1 cellular context compared by ENCODE assay signal in the genomic region with DNA sequence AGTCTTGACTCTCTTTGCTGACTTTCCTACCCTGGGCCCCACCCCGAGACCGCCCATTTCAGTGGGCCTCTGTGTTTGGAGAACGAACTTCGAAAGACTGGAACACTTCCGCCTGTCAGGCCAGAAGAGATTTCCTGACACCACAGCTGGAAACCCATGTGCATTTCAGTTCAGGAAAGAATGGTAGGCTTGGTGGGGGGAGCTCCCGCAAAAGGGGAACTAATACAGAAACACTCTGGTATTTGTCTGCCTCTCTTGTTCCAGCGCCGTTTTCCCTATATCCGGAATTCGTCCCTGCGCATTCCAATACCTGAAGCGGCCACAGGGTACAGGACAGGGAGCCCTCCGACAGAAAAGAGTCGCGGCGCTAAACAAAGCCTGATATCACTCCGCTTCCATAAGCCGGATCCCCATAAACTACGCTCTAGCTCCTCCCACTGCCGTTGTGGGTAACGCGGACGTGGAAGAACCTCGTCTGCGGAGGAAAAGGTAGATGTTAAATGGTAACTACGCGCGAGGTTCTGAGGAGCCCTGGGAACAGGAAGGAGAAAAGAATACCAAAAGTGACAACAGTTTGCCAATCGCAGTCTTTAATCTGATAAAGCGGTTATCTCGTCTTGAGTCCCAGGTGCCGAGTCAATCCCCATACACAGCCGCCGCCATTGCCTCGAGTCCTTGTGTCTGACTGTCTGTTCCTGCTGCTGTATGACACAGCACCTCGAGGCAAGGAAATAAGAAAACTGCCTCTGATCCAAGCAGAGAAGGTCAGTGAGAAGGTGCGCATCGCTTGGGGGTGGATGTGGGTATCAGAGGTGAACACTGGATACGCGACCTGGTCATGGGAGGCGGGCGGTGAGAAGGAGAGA.
TF ChIP-seq lines count a peak whose summit lies in the region.

A gene (plus strand): TSS at position 432 of the 866 bp plus-strand sequence. CDS start 2,627 bp downstream, outside the sequence.

TF ChIP-seq in HepG2, 621 proteins besides CTCF, POLR2A, EP300 and RAD21 (continued from another document and continues in another):
- TF ChIP-seq, protein P1, sequence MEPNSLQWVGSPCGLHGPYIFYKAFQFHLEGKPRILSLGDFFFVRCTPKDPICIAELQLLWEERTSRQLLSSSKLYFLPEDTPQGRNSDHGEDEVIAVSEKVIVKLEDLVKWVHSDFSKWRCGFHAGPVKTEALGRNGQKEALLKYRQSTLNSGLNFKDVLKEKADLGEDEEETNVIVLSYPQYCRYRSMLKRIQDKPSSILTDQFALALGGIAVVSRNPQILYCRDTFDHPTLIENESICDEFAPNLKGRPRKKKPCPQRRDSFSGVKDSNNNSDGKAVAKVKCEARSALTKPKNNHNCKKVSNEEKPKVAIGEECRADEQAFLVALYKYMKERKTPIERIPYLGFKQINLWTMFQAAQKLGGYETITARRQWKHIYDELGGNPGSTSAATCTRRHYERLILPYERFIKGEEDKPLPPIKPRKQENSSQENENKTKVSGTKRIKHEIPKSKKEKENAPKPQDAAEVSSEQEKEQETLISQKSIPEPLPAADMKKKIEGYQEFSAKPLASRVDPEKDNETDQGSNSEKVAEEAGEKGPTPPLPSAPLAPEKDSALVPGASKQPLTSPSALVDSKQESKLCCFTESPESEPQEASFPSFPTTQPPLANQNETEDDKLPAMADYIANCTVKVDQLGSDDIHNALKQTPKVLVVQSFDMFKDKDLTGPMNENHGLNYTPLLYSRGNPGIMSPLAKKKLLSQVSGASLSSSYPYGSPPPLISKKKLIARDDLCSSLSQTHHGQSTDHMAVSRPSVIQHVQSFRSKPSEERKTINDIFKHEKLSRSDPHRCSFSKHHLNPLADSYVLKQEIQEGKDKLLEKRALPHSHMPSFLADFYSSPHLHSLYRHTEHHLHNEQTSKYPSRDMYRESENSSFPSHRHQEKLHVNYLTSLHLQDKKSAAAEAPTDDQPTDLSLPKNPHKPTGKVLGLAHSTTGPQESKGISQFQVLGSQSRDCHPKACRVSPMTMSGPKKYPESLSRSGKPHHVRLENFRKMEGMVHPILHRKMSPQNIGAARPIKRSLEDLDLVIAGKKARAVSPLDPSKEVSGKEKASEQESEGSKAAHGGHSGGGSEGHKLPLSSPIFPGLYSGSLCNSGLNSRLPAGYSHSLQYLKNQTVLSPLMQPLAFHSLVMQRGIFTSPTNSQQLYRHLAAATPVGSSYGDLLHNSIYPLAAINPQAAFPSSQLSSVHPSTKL (CRISPR knock-in tag; IDR thresholded peaks at IDR 0.05): 0 out of 2 replicates have a peak, but pooled peaks have one; percentile 11
- peak; percentile 57; the same call in 1 of the 2 replicates for TF ChIP-seq TAF1 (CRISPR knock-in tag; IDR thresholded peaks at IDR 0.05)
- no peak for TF ChIP-seq RFX1 (IDR thresholded peaks at IDR 0.05)
- no peak for TF ChIP-seq NCOA2 (CRISPR knock-in tag; IDR thresholded peaks at IDR 0.05)
- no peak for TF ChIP-seq ZNF670 (CRISPR knock-in tag; IDR thresholded peaks at IDR 0.05; ENCODE audit: borderline replicate concordance)
- TF ChIP-seq MED13 (CRISPR knock-in tag; IDR thresholded peaks at IDR 0.05): no peak
- TF ChIP-seq, protein P2, sequence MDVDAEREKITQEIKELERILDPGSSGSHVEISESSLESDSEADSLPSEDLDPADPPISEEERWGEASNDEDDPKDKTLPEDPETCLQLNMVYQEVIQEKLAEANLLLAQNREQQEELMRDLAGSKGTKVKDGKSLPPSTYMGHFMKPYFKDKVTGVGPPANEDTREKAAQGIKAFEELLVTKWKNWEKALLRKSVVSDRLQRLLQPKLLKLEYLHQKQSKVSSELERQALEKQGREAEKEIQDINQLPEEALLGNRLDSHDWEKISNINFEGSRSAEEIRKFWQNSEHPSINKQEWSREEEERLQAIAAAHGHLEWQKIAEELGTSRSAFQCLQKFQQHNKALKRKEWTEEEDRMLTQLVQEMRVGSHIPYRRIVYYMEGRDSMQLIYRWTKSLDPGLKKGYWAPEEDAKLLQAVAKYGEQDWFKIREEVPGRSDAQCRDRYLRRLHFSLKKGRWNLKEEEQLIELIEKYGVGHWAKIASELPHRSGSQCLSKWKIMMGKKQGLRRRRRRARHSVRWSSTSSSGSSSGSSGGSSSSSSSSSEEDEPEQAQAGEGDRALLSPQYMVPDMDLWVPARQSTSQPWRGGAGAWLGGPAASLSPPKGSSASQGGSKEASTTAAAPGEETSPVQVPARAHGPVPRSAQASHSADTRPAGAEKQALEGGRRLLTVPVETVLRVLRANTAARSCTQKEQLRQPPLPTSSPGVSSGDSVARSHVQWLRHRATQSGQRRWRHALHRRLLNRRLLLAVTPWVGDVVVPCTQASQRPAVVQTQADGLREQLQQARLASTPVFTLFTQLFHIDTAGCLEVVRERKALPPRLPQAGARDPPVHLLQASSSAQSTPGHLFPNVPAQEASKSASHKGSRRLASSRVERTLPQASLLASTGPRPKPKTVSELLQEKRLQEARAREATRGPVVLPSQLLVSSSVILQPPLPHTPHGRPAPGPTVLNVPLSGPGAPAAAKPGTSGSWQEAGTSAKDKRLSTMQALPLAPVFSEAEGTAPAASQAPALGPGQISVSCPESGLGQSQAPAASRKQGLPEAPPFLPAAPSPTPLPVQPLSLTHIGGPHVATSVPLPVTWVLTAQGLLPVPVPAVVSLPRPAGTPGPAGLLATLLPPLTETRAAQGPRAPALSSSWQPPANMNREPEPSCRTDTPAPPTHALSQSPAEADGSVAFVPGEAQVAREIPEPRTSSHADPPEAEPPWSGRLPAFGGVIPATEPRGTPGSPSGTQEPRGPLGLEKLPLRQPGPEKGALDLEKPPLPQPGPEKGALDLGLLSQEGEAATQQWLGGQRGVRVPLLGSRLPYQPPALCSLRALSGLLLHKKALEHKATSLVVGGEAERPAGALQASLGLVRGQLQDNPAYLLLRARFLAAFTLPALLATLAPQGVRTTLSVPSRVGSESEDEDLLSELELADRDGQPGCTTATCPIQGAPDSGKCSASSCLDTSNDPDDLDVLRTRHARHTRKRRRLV (CRISPR knock-in tag; IDR thresholded peaks at IDR 0.05): no peak
- TF ChIP-seq, protein P3, sequence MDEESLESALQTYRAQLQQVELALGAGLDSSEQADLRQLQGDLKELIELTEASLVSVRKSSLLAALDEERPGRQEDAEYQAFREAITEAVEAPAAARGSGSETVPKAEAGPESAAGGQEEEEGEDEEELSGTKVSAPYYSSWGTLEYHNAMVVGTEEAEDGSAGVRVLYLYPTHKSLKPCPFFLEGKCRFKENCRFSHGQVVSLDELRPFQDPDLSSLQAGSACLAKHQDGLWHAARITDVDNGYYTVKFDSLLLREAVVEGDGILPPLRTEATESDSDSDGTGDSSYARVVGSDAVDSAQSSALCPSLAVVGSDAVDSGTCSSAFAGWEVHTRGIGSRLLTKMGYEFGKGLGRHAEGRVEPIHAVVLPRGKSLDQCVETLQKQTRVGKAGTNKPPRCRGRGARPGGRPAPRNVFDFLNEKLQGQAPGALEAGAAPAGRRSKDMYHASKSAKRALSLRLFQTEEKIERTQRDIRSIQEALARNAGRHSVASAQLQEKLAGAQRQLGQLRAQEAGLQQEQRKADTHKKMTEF (CRISPR knock-in tag; IDR thresholded peaks at IDR 0.05): peak; percentile 33; the same call in 1 of the 2 replicates
- TF ChIP-seq, protein P4, sequence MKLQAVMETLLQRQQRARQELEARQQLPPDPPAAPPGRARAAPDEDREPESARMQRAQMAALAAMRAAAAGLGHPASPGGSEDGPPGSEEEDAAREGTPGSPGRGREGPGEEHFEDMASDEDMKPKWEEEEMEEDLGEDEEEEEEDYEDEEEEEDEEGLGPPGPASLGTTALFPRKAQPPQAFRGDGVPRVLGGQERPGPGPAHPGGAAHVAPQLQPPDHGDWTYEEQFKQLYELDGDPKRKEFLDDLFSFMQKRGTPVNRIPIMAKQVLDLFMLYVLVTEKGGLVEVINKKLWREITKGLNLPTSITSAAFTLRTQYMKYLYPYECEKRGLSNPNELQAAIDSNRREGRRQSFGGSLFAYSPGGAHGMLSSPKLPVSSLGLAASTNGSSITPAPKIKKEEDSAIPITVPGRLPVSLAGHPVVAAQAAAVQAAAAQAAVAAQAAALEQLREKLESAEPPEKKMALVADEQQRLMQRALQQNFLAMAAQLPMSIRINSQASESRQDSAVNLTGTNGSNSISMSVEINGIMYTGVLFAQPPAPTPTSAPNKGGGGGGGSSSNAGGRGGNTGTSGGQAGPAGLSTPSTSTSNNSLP (IDR thresholded peaks at IDR 0.05; ENCODE audit: low read depth, low read length): no peak
- TF ChIP-seq, protein P5, sequence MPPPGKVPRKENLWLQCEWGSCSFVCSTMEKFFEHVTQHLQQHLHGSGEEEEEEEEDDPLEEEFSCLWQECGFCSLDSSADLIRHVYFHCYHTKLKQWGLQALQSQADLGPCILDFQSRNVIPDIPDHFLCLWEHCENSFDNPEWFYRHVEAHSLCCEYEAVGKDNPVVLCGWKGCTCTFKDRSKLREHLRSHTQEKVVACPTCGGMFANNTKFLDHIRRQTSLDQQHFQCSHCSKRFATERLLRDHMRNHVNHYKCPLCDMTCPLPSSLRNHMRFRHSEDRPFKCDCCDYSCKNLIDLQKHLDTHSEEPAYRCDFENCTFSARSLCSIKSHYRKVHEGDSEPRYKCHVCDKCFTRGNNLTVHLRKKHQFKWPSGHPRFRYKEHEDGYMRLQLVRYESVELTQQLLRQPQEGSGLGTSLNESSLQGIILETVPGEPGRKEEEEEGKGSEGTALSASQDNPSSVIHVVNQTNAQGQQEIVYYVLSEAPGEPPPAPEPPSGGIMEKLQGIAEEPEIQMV (CRISPR knock-in tag; IDR thresholded peaks at IDR 0.05; ENCODE audit: low read depth): peak; percentile 73; the same call in 1 of the 2 replicates
- no peak for TF ChIP-seq ZNF296 (CRISPR knock-in tag; conservative IDR thresholded peaks at IDR 0.05)
- peak; percentile 59; the same call in 1 of the 2 replicates for TF ChIP-seq FOXJ3 (CRISPR knock-in tag; IDR thresholded peaks at IDR 0.05; ENCODE audit: borderline replicate concordance)
- no peak for TF ChIP-seq ZNF616 (CRISPR knock-in tag; IDR thresholded peaks at IDR 0.05; ENCODE audit: low read depth)
- no peak for TF ChIP-seq SNAPC2 (CRISPR knock-in tag; IDR thresholded peaks at IDR 0.05)
- TF ChIP-seq ZMAT3 (CRISPR knock-in tag; conservative IDR thresholded peaks at IDR 0.05): 0 out of 2 replicates have a peak, but pooled peaks have one; percentile 38
- TF ChIP-seq MXI1 (IDR thresholded peaks at IDR 0.05; ENCODE audit: borderline replicate concordance, low read depth, low read length): no peak
- no peak for TF ChIP-seq AGO2 (optimal IDR thresholded peaks at IDR 0.05; ENCODE audit: low read depth, low read length)
- TF ChIP-seq, protein P6, sequence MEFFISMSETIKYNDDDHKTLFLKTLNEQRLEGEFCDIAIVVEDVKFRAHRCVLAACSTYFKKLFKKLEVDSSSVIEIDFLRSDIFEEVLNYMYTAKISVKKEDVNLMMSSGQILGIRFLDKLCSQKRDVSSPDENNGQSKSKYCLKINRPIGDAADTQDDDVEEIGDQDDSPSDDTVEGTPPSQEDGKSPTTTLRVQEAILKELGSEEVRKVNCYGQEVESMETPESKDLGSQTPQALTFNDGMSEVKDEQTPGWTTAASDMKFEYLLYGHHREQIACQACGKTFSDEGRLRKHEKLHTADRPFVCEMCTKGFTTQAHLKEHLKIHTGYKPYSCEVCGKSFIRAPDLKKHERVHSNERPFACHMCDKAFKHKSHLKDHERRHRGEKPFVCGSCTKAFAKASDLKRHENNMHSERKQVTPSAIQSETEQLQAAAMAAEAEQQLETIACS (CRISPR knock-in tag; IDR thresholded peaks at IDR 0.05): no peak
- TF ChIP-seq ZFP36L2 (CRISPR knock-in tag; IDR thresholded peaks at IDR 0.05): no peak
- TF ChIP-seq, protein P7, sequence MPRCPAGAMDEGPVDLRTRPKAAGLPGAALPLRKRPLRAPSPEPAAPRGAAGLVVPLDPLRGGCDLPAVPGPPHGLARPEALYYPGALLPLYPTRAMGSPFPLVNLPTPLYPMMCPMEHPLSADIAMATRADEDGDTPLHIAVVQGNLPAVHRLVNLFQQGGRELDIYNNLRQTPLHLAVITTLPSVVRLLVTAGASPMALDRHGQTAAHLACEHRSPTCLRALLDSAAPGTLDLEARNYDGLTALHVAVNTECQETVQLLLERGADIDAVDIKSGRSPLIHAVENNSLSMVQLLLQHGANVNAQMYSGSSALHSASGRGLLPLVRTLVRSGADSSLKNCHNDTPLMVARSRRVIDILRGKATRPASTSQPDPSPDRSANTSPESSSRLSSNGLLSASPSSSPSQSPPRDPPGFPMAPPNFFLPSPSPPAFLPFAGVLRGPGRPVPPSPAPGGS (CRISPR knock-in tag; IDR thresholded peaks at IDR 0.05): no peak
- peak; percentile 45; the same call in 1 of the 2 replicates for TF ChIP-seq ZNF747 (CRISPR knock-in tag; IDR thresholded peaks at IDR 0.05; ENCODE audit: borderline replicate concordance)
- TF ChIP-seq ZNF607 (CRISPR knock-in tag; IDR thresholded peaks at IDR 0.05; ENCODE audit: borderline replicate concordance): no peak
- no peak for TF ChIP-seq RBM39 (IDR thresholded peaks at IDR 0.05; ENCODE audit: low read depth, low read length, poor library complexity, severe bottlenecking)
- TF ChIP-seq, protein P8, sequence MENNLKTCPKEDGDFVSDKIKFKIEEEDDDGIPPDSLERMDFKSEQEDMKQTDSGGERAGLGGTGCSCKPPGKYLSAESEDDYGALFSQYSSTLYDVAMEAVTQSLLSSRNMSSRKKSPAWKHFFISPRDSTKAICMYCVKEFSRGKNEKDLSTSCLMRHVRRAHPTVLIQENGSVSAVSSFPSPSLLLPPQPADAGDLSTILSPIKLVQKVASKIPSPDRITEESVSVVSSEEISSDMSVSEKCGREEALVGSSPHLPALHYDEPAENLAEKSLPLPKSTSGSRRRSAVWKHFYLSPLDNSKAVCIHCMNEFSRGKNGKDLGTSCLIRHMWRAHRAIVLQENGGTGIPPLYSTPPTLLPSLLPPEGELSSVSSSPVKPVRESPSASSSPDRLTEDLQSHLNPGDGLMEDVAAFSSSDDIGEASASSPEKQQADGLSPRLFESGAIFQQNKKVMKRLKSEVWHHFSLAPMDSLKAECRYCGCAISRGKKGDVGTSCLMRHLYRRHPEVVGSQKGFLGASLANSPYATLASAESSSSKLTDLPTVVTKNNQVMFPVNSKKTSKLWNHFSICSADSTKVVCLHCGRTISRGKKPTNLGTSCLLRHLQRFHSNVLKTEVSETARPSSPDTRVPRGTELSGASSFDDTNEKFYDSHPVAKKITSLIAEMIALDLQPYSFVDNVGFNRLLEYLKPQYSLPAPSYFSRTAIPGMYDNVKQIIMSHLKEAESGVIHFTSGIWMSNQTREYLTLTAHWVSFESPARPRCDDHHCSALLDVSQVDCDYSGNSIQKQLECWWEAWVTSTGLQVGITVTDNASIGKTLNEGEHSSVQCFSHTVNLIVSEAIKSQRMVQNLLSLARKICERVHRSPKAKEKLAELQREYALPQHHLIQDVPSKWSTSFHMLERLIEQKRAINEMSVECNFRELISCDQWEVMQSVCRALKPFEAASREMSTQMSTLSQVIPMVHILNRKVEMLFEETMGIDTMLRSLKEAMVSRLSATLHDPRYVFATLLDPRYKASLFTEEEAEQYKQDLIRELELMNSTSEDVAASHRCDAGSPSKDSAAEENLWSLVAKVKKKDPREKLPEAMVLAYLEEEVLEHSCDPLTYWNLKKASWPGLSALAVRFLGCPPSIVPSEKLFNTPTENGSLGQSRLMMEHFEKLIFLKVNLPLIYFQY (CRISPR knock-in tag; IDR thresholded peaks at IDR 0.05; ENCODE audit: borderline replicate concordance): no peak
- TF ChIP-seq, protein P9, sequence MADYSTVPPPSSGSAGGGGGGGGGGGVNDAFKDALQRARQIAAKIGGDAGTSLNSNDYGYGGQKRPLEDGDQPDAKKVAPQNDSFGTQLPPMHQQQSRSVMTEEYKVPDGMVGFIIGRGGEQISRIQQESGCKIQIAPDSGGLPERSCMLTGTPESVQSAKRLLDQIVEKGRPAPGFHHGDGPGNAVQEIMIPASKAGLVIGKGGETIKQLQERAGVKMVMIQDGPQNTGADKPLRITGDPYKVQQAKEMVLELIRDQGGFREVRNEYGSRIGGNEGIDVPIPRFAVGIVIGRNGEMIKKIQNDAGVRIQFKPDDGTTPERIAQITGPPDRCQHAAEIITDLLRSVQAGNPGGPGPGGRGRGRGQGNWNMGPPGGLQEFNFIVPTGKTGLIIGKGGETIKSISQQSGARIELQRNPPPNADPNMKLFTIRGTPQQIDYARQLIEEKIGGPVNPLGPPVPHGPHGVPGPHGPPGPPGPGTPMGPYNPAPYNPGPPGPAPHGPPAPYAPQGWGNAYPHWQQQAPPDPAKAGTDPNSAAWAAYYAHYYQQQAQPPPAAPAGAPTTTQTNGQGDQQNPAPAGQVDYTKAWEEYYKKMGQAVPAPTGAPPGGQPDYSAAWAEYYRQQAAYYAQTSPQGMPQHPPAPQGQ (CRISPR knock-in tag; IDR thresholded peaks at IDR 0.05; ENCODE audit: borderline replicate concordance): no peak
